2 cellular contexts compared by ENCODE assay signal in genomic region chr11:47212938-47213337, GRCh38.
TF ChIP-seq lines count a peak whose summit lies in the region.

No MANE protein-coding gene starts in this region.

TF ChIP-seq in HepG2, 621 proteins besides CTCF, POLR2A, EP300 and RAD21:
- TF ChIP-seq ZNF552 (CRISPR knock-in tag; IDR thresholded peaks at IDR 0.05; ENCODE audit: borderline replicate concordance): no peak
- TF ChIP-seq ZBTB33 (CRISPR knock-in tag; IDR thresholded peaks at IDR 0.05): 0 out of 2 replicates have a peak, but pooled peaks have one; percentile 19
- TF ChIP-seq ZNF687 (CRISPR knock-in tag; IDR thresholded peaks at IDR 0.05): peak; percentile 18; the same call in 1 of the 2 replicates
- no peak for TF ChIP-seq HNRNPH1 (optimal IDR thresholded peaks at IDR 0.05; ENCODE audit: low read depth, low read length)

TF ChIP-seq in GM23338, 12 proteins besides CTCF, POLR2A, EP300 and RAD21:
- TF ChIP-seq EZH2phosphoT487 (IDR thresholded peaks at IDR 0.05; ENCODE audit: unreplicated experiment): no peak
